In the genomic region with DNA sequence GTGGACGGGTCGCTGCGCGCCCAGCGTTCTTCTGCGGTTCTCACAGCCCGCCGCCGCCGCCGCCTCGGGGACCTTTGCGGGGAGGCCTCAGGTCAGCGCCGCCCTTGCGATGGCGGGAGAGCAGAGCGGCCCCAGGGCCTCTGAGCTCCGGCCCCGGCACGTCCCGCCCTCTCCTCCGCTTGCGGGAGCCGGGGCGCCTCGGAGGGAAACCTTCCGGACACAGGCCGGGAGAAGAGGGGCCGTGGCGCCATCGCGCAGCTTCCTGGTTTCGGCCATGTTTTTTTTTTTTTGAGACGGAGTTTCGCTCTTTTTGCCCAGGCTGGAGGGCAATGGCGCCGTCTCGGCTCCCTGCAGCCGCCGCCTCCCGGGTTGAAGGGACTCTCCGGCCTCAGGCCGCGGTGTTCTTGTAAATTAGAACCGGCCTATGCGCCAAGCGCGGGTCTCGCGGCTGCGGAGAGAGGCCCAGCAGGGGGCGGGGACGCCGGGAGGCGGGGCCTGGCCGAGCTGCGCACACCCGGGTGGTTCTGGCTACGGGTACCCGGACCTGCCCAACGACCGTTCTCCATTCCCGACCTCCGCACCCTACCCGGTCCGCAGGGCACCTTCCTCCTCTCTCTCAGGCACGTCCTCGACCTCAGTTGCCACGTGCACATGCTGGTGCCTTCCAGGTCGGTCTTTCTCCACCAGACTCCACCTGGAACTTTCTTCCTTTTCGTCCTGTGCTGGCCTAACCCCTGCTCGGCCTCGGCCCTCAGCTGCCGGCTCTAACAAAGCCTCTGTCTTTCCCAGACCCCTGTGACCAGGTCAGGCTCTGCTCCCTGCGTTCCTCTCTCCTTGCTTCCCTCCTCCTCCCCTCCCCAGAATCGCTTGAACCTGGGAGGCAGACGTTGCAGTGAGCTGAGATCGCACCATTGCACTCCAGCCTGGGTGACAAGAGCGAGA, we compare ENCODE assay signal across 8 cellular contexts.
DNase-seq lines count a peak whose midpoint lies in the region; ATAC-seq lines count a peak whose summit lies in the region.

No MANE protein-coding gene starts in this region.

- peak; percentile 83 for ATAC-seq in HG02759 (IDR thresholded peaks at IDR 0.05; ENCODE audit: unreplicated experiment)
- peak; percentile 70 to 75 for ATAC-seq in activated CD4-positive, CD25-positive, alpha-beta regulatory T cell treated with anti-CD3 and anti-CD28 coated beads, Interleukin-2, amount 50 U/mL, for 24 hours

- peak; percentile 69 for DNase-seq in NCI-H82 (lab: John Stamatoyannopoulos, UW)
- no peak for DNase-seq in NCI-H82 treated with DMSO at 0.1 percent for 48 hours (lab: John Stamatoyannopoulos, UW; ENCODE audit: unreplicated experiment)
- DNase-seq in NCI-H1417 treated with DMSO at 0.1 percent for 48 hours (lab: John Stamatoyannopoulos, UW): peak; percentile 7
- peak; percentile 72 for DNase-seq in central memory CD4-positive, alpha-beta T cell
- DNase-seq in islet precursor cell: peak; percentile 84
- DNase-seq in stimulated activated CD4-positive, alpha-beta T cell treated with anti-CD3 and anti-CD28 coated beads, Interleukin-15, amount 100 ng/mL, for 24 hours: peak; percentile 87
